ENCODE assay signal across 1 cellular context in the genomic region with DNA sequence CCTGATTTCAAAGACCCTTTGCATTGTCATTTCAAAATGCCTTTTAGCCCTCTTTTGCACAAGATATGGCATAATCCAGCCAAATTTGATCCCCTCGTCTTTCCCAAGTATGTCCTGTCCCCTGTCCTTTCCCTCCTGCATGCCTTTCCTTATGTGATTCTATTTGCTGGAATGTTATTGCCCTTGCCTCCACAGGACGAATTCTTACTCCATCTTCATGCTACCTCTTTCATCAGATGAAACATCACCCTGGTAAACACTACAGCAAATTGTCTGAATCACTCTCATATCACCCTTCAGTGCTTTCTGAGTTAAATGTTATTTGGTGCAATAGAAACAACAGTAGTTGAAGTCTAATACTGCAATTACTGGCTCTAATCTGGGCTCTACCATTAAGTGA.
TF ChIP-seq lines count a peak whose summit lies in the region.

No MANE protein-coding gene starts in this region.

TF ChIP-seq in H1, 55 proteins besides CTCF, POLR2A, EP300 and RAD21:
- TF ChIP-seq CHD2 (IDR thresholded peaks at IDR 0.05; ENCODE audit: low read length), result no peak
- no peak for TF ChIP-seq CBX5 (IDR thresholded peaks at IDR 0.05; ENCODE audit: low read depth, low read length)
- no peak for TF ChIP-seq TCF12 (IDR thresholded peaks at IDR 0.05; ENCODE audit: low read depth, low read length)
- no peak for TF ChIP-seq NANOG (IDR thresholded peaks at IDR 0.05; ENCODE audit: insufficient read depth, low read depth, low read length, poor library complexity, severe bottlenecking)
TF ChIP-seq in H1: peak in this region for 0.
